8 cellular contexts compared by ENCODE assay signal in the genomic region with DNA sequence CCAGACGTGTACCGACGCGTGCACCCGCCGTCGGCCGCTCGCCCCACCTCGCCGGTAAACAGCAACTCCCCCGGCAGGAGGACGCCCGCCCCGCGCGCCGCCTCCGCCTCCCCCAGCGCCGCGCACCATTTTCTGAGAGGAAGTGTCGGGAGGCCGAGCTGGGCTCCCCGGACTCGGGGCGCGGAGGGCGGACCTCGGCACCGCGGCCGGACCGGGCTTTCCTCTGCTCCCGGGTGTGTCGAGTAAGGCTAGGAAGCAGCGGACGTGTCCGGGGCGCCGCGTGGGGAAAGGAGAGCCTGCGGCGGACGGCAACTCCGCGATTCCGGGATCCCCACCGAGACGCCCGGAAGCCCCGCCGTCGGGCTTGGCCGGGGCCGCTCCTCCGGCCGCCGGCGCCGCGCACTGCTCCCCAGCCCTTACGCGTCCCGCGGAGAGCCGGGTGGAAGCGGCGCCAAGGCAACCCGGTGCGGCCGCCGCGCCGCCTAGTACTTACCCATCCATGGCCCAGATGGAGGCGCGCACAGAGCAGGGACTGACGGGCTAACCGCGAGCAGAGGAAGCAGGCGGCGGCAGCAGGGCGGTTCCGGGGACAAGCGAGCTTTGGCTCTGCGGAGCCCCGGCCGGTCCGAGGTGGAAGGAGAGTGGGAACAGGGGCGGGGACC. TPM values are rescaled to one million over a fixed set of nuclear protein-coding genes. Genes with fewer than 3 reads are reported as not detected.
A peak's percentile ranks its signal among the peaks of the same experiment; 100 is the strongest.
DNase-seq lines count a peak whose midpoint lies in the region; ATAC-seq and TF ChIP-seq lines count a peak whose summit lies in the region.

A gene with protein sequence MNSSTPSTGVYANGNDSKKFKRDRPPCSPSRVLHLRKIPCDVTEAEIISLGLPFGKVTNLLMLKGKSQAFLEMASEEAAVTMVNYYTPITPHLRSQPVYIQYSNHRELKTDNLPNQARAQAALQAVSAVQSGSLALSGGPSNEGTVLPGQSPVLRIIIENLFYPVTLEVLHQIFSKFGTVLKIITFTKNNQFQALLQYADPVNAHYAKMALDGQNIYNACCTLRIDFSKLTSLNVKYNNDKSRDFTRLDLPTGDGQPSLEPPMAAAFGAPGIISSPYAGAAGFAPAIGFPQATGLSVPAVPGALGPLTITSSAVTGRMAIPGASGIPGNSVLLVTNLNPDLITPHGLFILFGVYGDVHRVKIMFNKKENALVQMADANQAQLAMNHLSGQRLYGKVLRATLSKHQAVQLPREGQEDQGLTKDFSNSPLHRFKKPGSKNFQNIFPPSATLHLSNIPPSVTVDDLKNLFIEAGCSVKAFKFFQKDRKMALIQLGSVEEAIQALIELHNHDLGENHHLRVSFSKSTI (minus strand): TSS at position 643 of the 662 bp plus-strand sequence. CDS start 35,754 bp downstream, outside the sequence.

- ATAC-seq in GM18907 (IDR thresholded peaks at IDR 0.05; ENCODE audit: unreplicated experiment) (peak; percentile 67), HG03139 (IDR thresholded peaks at IDR 0.05; ENCODE audit: unreplicated experiment) (peak; percentile 51)
- ATAC-seq in effector memory CD8-positive, alpha-beta T cell (replicated peaks): peak; percentile 65

- H3K27me3 Mint-ChIP-seq in effector memory CD8-positive, alpha-beta T cell: no peaks in the 10 kb centered on the region

- H3K4me1 Mint-ChIP-seq in effector memory CD8-positive, alpha-beta T cell (ENCODE audit: low read depth in 2 of 2): peaks cover 18 to 43% of the 10 kb centered on the region in 2 donors

- H3K4me3 ChIP-seq in AG09309 (ENCODE audit: control insufficient read depth, low read depth, low read length): peak within 1 kb of the TSS; percentile 79

- TF ChIP-seq CTCF in AG09309 (IDR thresholded peaks at IDR 0.05; ENCODE audit: control insufficient read depth, insufficient read depth, low read depth, low read length, missing control alignments): no peak

- DNase-seq in AG09309 (ENCODE audit: low read depth) (no peak), NCI-H526 treated with DMSO at 0.1 percent for 48 hours (lab: John Stamatoyannopoulos, UW) (peak; percentile 86), mesenteric fat pad (ENCODE audit: low spot score) (peak; percentile 93)
- peak; percentile 57 to 60 for DNase-seq in activated CD8-positive, alpha-beta memory T cell treated with anti-CD3 and anti-CD28 coated beads for 4 hours (ENCODE audit: low read depth in 2 of 2)
- DNase-seq in effector memory CD8-positive, alpha-beta T cell: peak; percentile 72 to 77 (median 76)
- peak; percentile 57 to 63 for DNase-seq in stimulated activated CD8-positive, alpha-beta memory T cell treated with anti-CD3 and anti-CD28 coated beads, Interleukin-15, amount 100 ng/mL, for 4 hours (ENCODE audit: low read depth in 2 of 2)

- peak within 1 kb of the TSS; percentile 85 to 94 for H3K27ac Mint-ChIP-seq in effector memory CD8-positive, alpha-beta T cell

- H3K36me3 Mint-ChIP-seq in effector memory CD8-positive, alpha-beta T cell (ENCODE audit: insufficient read depth): peaks cover 23% of the 10 kb centered on the region

- H3K9me3 Mint-ChIP-seq in effector memory CD8-positive, alpha-beta T cell: no peaks in the 10 kb centered on the region

- peak within 1 kb of the TSS; percentile 79 to 94 for H3K4me3 Mint-ChIP-seq in effector memory CD8-positive, alpha-beta T cell

RNA-seq across cellular contexts. Expression of the gene that starts here (rescaled TPM):
- total RNA-seq in mesenteric fat pad: 53.6 TPM
